Comparison of ENCODE assay signal across 1 cellular context in the genomic region with DNA sequence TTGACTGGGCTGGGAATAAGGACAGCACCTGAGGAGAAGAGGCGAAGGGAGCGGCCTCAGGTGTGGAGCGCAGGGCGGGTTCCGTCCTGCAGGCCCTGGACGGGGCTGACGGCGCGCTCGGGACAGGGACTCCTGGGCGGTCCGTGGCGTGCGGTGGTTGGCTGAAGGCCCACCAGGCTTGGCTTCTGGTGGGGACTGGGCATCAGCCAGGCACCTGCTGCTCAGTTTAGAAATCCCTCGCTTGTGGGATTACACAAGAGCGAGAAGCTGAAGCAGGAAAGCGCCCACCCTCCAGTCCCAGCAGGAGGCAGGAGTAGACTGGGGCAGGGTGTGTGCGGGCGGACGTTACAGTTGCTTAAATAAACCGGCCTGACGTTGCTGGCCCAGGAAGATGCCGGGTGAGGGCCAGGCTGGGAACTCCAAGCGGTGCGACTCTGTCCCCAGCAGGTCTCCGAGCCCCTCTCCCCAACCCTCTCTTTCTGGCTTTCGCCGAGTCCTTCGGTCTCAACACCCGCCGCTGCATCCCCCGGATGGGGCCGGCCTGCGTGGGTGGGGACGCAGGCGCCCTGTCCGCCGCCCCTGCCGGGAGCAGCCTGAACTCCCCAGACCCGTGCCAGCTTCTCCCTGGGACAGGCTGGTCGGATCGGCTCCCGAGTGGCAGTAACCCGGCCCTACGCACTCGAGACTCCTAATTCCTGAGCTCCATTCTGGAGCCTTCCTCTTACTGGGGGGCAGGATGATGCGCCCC.
TF ChIP-seq lines count a peak whose summit lies in the region.

No MANE protein-coding gene starts in this region.

TF ChIP-seq in K562, 482 proteins besides CTCF, POLR2A, EP300 and RAD21 (continued from another document and continues in another):
- TF ChIP-seq ZNF57 (CRISPR knock-in tag; IDR thresholded peaks at IDR 0.05), result no peak; the same call in 1 of the 2 replicates
- peak; percentile 26; the same call in 1 of the 2 replicates for TF ChIP-seq ZSCAN32 (CRISPR knock-in tag; IDR thresholded peaks at IDR 0.05)
- peak; percentile 98 for TF ChIP-seq ZNF766 (CRISPR knock-in tag; conservative IDR thresholded peaks at IDR 0.05)
- TF ChIP-seq, protein P1, sequence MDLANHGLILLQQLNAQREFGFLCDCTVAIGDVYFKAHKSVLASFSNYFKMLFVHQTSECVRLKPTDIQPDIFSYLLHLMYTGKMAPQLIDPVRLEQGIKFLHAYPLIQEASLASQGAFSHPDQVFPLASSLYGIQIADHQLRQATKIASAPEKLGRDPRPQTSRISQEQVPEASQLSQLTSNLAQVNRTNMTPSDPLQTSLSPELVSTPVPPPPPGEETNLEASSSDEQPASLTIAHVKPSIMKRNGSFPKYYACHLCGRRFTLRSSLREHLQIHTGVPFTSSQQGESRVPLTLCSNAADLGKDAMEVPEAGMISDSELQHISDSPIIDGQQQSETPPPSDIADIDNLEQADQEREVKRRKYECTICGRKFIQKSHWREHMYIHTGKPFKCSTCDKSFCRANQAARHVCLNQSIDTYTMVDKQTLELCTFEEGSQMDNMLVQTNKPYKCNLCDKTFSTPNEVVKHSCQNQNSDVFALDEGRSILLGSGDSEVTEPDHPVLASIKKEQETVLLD (IDR thresholded peaks at IDR 0.05), result no peak
- TF ChIP-seq PRPF4 (IDR thresholded peaks at IDR 0.05; ENCODE audit: insufficient read depth, low read depth, low read length, poor library complexity, severe bottlenecking), result no peak
- TF ChIP-seq FOS (IDR thresholded peaks at IDR 0.05; ENCODE audit: extremely low read depth, insufficient read length), result no peak
- no peak for TF ChIP-seq POU5F1 (IDR thresholded peaks at IDR 0.05; ENCODE audit: borderline replicate concordance, low read depth, low read length, partially characterized antibody)
- no peak for TF ChIP-seq SAFB (IDR thresholded peaks at IDR 0.05; ENCODE audit: borderline replicate concordance, low read depth, low read length)
- TF ChIP-seq, protein P2, sequence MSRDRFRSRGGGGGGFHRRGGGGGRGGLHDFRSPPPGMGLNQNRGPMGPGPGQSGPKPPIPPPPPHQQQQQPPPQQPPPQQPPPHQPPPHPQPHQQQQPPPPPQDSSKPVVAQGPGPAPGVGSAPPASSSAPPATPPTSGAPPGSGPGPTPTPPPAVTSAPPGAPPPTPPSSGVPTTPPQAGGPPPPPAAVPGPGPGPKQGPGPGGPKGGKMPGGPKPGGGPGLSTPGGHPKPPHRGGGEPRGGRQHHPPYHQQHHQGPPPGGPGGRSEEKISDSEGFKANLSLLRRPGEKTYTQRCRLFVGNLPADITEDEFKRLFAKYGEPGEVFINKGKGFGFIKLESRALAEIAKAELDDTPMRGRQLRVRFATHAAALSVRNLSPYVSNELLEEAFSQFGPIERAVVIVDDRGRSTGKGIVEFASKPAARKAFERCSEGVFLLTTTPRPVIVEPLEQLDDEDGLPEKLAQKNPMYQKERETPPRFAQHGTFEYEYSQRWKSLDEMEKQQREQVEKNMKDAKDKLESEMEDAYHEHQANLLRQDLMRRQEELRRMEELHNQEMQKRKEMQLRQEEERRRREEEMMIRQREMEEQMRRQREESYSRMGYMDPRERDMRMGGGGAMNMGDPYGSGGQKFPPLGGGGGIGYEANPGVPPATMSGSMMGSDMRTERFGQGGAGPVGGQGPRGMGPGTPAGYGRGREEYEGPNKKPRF (IDR thresholded peaks at IDR 0.05; ENCODE audit: low read depth, low read length), result no peak
- TF ChIP-seq ZNF699 (CRISPR knock-in tag; IDR thresholded peaks at IDR 0.05; ENCODE audit: insufficient replicate concordance), result no peak
- no peak for TF ChIP-seq GTF3C2 (IDR thresholded peaks at IDR 0.05; ENCODE audit: borderline replicate concordance, extremely low read depth, insufficient read length)
- TF ChIP-seq, protein P3, sequence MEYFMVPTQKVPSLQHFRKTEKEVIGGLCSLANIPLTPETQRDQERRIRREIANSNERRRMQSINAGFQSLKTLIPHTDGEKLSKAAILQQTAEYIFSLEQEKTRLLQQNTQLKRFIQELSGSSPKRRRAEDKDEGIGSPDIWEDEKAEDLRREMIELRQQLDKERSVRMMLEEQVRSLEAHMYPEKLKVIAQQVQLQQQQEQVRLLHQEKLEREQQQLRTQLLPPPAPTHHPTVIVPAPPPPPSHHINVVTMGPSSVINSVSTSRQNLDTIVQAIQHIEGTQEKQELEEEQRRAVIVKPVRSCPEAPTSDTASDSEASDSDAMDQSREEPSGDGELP (CRISPR knock-in tag; IDR thresholded peaks at IDR 0.05; ENCODE audit: borderline replicate concordance), result peak; percentile 48; the same call in 1 of the 2 replicates
- no peak for TF ChIP-seq ZNF644 (tag; IDR thresholded peaks at IDR 0.05; ENCODE audit: low read depth)
- TF ChIP-seq TFE3 (CRISPR knock-in tag; IDR thresholded peaks at IDR 0.05), result no peak
- TF ChIP-seq, protein P4, sequence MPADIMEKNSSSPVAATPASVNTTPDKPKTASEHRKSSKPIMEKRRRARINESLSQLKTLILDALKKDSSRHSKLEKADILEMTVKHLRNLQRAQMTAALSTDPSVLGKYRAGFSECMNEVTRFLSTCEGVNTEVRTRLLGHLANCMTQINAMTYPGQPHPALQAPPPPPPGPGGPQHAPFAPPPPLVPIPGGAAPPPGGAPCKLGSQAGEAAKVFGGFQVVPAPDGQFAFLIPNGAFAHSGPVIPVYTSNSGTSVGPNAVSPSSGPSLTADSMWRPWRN (IDR thresholded peaks at IDR 0.05; ENCODE audit: low read depth), result no peak
- TF ChIP-seq ZNF75A (CRISPR knock-in tag; IDR thresholded peaks at IDR 0.05), result no peak
- no peak for TF ChIP-seq SNRNP70 (optimal IDR thresholded peaks at IDR 0.05; ENCODE audit: low read depth, low read length)
- TF ChIP-seq ZNF280A (IDR thresholded peaks at IDR 0.05; ENCODE audit: low read depth, partially characterized antibody), result no peak
- peak; percentile 78 for TF ChIP-seq RBFOX2 (IDR thresholded peaks at IDR 0.05; ENCODE audit: low read depth, low read length)
- no peak for TF ChIP-seq ZBTB11 (CRISPR knock-in tag; IDR thresholded peaks at IDR 0.05)
- no peak for TF ChIP-seq TAF15 (IDR thresholded peaks at IDR 0.05; ENCODE audit: low read depth, low read length)
- TF ChIP-seq SAP30 (IDR thresholded peaks at IDR 0.05; ENCODE audit: borderline replicate concordance, insufficient read depth, low read depth, low read length, poor library complexity, severe bottlenecking), result peak; percentile 69
- TF ChIP-seq ZNF696 (CRISPR knock-in tag; conservative IDR thresholded peaks at IDR 0.05), result no peak
- TF ChIP-seq U2AF1 (optimal IDR thresholded peaks at IDR 0.05; ENCODE audit: low read depth, low read length), result no peak
- TF ChIP-seq, protein P5, sequence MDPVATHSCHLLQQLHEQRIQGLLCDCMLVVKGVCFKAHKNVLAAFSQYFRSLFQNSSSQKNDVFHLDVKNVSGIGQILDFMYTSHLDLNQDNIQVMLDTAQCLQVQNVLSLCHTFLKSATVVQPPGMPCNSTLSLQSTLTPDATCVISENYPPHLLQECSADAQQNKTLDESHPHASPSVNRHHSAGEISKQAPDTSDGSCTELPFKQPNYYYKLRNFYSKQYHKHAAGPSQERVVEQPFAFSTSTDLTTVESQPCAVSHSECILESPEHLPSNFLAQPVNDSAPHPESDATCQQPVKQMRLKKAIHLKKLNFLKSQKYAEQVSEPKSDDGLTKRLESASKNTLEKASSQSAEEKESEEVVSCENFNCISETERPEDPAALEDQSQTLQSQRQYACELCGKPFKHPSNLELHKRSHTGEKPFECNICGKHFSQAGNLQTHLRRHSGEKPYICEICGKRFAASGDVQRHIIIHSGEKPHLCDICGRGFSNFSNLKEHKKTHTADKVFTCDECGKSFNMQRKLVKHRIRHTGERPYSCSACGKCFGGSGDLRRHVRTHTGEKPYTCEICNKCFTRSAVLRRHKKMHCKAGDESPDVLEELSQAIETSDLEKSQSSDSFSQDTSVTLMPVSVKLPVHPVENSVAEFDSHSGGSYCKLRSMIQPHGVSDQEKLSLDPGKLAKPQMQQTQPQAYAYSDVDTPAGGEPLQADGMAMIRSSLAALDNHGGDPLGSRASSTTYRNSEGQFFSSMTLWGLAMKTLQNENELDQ (CRISPR knock-in tag; IDR thresholded peaks at IDR 0.05; ENCODE audit: borderline replicate concordance), result no peak
- TF ChIP-seq, protein P6, sequence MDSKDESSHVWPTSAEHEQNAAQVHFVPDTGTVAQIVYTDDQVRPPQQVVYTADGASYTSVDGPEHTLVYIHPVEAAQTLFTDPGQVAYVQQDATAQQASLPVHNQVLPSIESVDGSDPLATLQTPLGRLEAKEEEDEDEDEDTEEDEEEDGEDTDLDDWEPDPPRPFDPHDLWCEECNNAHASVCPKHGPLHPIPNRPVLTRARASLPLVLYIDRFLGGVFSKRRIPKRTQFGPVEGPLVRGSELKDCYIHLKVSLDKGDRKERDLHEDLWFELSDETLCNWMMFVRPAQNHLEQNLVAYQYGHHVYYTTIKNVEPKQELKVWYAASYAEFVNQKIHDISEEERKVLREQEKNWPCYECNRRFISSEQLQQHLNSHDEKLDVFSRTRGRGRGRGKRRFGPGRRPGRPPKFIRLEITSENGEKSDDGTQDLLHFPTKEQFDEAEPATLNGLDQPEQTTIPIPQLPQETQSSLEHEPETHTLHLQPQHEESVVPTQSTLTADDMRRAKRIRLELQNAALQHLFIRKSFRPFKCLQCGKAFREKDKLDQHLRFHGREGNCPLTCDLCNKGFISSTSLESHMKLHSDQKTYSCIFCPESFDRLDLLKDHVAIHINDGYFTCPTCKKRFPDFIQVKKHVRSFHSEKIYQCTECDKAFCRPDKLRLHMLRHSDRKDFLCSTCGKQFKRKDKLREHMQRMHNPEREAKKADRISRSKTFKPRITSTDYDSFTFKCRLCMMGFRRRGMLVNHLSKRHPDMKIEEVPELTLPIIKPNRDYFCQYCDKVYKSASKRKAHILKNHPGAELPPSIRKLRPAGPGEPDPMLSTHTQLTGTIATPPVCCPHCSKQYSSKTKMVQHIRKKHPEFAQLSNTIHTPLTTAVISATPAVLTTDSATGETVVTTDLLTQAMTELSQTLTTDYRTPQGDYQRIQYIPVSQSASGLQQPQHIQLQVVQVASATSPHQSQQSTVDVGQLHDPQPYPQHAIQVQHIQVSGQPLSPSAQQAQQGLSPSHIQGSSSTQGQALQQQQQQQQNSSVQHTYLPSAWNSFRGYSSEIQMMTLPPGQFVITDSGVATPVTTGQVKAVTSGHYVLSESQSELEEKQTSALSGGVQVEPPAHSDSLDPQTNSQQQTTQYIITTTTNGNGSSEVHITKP (IDR thresholded peaks at IDR 0.05; ENCODE audit: partially characterized antibody), result peak; percentile 60
- TF ChIP-seq MECOM (CRISPR knock-in tag; IDR thresholded peaks at IDR 0.05), result no peak
- TF ChIP-seq MEF2A (IDR thresholded peaks at IDR 0.05; ENCODE audit: control insufficient read depth, low read depth, low read length), result no peak
- no peak for TF ChIP-seq TCF3 (CRISPR knock-in tag; IDR thresholded peaks at IDR 0.05)
